ENCODE assay signal across 20 cellular contexts in genomic region chr2:99723632-99724031, GRCh38.
DNase-seq lines count a peak whose midpoint lies in the region; ATAC-seq, FAIRE-seq and TF ChIP-seq lines count a peak whose summit lies in the region.
"Had no signal": no experiment of that assay in that cellular context is flagged by ENCODE, and none has a peak within 500 bp of the region (broad histone marks: within the 10 kb centered on the region; RNA-seq: fewer than 3 reads in every experiment).

No MANE protein-coding gene starts in this region.

- no peak overlapping the region for H2AFZ ChIP-seq in GM12878 (ENCODE audit: control insufficient read depth, low read depth, low read length)
- H2AFZ ChIP-seq: GM23248 had no signal

- H4K20me1 ChIP-seq in GM12878 (ENCODE audit: control insufficient read depth, insufficient read depth): no peaks in the 10 kb centered on the region
- H4K20me1 ChIP-seq: BLaER1 had no signal

- no peak overlapping the region for H3K27ac ChIP-seq in HEK293 (ENCODE audit: extremely low read depth, low read depth, low read length)
- no peak overlapping the region for H3K27ac ChIP-seq in GM12878 (ENCODE audit: control insufficient read depth, insufficient read depth)
- H3K27ac ChIP-seq: BLaER1, C4-2B, GM23248 had no signal

- no peak overlapping the region for H3K4me2 ChIP-seq in GM12878 (ENCODE audit: control insufficient read depth, insufficient read depth)
- H3K4me2 ChIP-seq: BLaER1 had no signal

- intact Hi-C loops in GM12878 (cut with micrococcal nuclease; ENCODE audit: unreplicated experiment): no loop called here

- no peak overlapping the region for H3K4me3 Mint-ChIP-seq in naive B cell
- H3K4me3 Mint-ChIP-seq: CD4-positive, CD25-positive, alpha-beta regulatory T cell; CD8-positive, alpha-beta T cell had no signal

- CTCF ChIA-PET in HEK293 (lab: Yijun Ruan, JAX) (no interaction called here), GM12878 (lab: Yijun Ruan, JAX) (no interaction called here)

- H3K9me3 Mint-ChIP-seq in naive B cell: peaks cover 14 to 31% (median 26%) of the 10 kb centered on the region in 7 donors

- H3K9me3 ChIP-seq in HEK293 (ENCODE audit: control insufficient read depth, insufficient read depth, low read depth, low read length): no peaks in the 10 kb centered on the region
- H3K9me3 ChIP-seq in GM12878 (replicated peaks; ENCODE audit: control insufficient read depth, insufficient read depth, low read length): no peaks in the 10 kb centered on the region

- in situ Hi-C loops in GM12878 (cut with MboI): no loop called here

- WGBS in GM12878 (ENCODE audit: insufficient coverage, insufficient replicate concordance, low lambda C conversion rate, missing lambda C conversion rate): 67% methylated on average over 7 of the region's 7 CpGs

- ATAC-seq in GM12878: no peak
- ATAC-seq in naive B cell (ENCODE audit: low read depth in 2 of 2): no peak
- ATAC-seq in HG02885 (IDR thresholded peaks at IDR 0.05; ENCODE audit: poor library complexity, unreplicated experiment): no peak
- ATAC-seq: CD8-positive, alpha-beta T cell had no signal

- BruUV-seq in GM12878 (replicated peaks; lab: Mats Ljungman, UMichigan): no TSS peak

- POLR2A ChIA-PET in HEK293 (lab: Yijun Ruan, JAX): no interaction called here
- POLR2A ChIA-PET in GM12878 (lab: Charles Lee): no interaction called here

- RAD21 ChIA-PET in GM12878 (lab: Charles Lee; ENCODE audit: unreplicated experiment): no interaction called here

- H3K4me1 Mint-ChIP-seq in naive B cell: peaks cover 0 to 8% (median 0%) of the 10 kb centered on the region in 3 donors
- H3K4me1 Mint-ChIP-seq: CD4-positive, CD25-positive, alpha-beta regulatory T cell had no signal

- H3K36me3 Mint-ChIP-seq in naive B cell: peaks cover 29 to 60% of the 10 kb centered on the region in 2 donors

- no peaks in the 10 kb centered on the region for H3K27me3 ChIP-seq in GM12878 (replicated peaks in 1 of 2; ENCODE audit: control insufficient read depth in 2 of 2, insufficient read depth in 2 of 2, low read length in 1 of 2)
- H3K27me3 ChIP-seq: BLaER1 had no signal

- DNase-seq in GM12878 (ENCODE audit: low read depth, low spot score) (no peak), naive B cell (no peak), urothelium cell line (ENCODE audit: low spot score) (no peak), RPMI8226 (no peak)
- no peak for DNase-seq in NK-92 treated with Interleukin-12 subunit alpha and Interleukin-12 subunit beta, amount 100 ng/mL, for 24 hours (lab: John Stamatoyannopoulos, UW)
- DNase-seq: Caco-2; CD4-positive, CD25-positive, alpha-beta regulatory T cell; CD8-positive, alpha-beta T cell; DMS153; DND-41; H7; HCEC 1CT had no signal

- SMC1A ChIA-PET in GM12878 (lab: Charles Lee; ENCODE audit: uncharacterized antibody, unreplicated experiment): no interaction called here

- no peaks in the 10 kb centered on the region for H3K79me2 ChIP-seq in GM12878 (ENCODE audit: control insufficient read depth, insufficient read depth, low read length)

- no peak for TF ChIP-seq POLR2A in GM12878 (IDR thresholded peaks at IDR 0.05; ENCODE audit: low read depth, low read length)

- no peak for FAIRE-seq in GM12878 (lab: Jason Lieb, UNC)
- peak; percentile 44 for FAIRE-seq in urothelium cell line (lab: Jason Lieb, UNC)
- FAIRE-seq: G401.6, GM19239, H1 had no signal

- H3K36me3 ChIP-seq in HEK293 (ENCODE audit: control insufficient read depth in 2 of 2, insufficient read depth in 1 of 2, low read length in 2 of 2) (no peaks in the 10 kb centered on the region), GM12878 (ENCODE audit: control insufficient read depth in 2 of 2, insufficient read depth in 2 of 2, low read length in 1 of 2) (no peaks in the 10 kb centered on the region)

- TF ChIP-seq EP300 in GM12878 (IDR thresholded peaks at IDR 0.05; ENCODE audit: borderline replicate concordance in 1 of 2, control insufficient read depth in 1 of 2, low read depth in 2 of 2, low read length in 2 of 2): no peak

- no peak for TF ChIP-seq CTCF in HEK293 (tag by site-specific recombination; IDR thresholded peaks at IDR 0.05)
- no peak for TF ChIP-seq CTCF in GM12878 (IDR thresholded peaks at IDR 0.05 in 2 of 3, conservative IDR thresholded peaks at IDR 0.05 in 1 of 3; ENCODE audit: control insufficient read depth in 2 of 3, extremely low read depth in 1 of 3, insufficient read depth in 1 of 3, low read depth in 3 of 3, low read length in 3 of 3)

- H3K27ac Mint-ChIP-seq in naive B cell: peak overlapping the region in 4 of 6 donors; percentile 12 to 85 (median 59)
- H3K27ac Mint-ChIP-seq: CD4-positive, CD25-positive, alpha-beta regulatory T cell; CD8-positive, alpha-beta T cell had no signal

- no peak for TF ChIP-seq RAD21 in GM12878 (IDR thresholded peaks at IDR 0.05; ENCODE audit: insufficient read depth, low read depth, low read length)

- no peak overlapping the region for H3K9ac ChIP-seq in GM12878 (ENCODE audit: control insufficient read depth, insufficient read depth, low read length)
- H3K9ac ChIP-seq: BLaER1, GM23248 had no signal

- H3K27me3 Mint-ChIP-seq in naive B cell: no peaks in the 10 kb centered on the region
- H3K27me3 Mint-ChIP-seq: CD4-positive, CD25-positive, alpha-beta regulatory T cell had no signal

- H3K4me3 ChIP-seq in HEK293 (ENCODE audit: low read depth, low read length) (no peak overlapping the region), GM12878 (no peak overlapping the region)
- H3K4me3 ChIP-seq: BLaER1, GM23248 had no signal

- H3K4me1 ChIP-seq in HEK293 (ENCODE audit: control insufficient read depth, insufficient read depth, low read length) (no peaks in the 10 kb centered on the region), GM12878 (ENCODE audit: control insufficient read depth, insufficient read depth, low read length) (no peaks in the 10 kb centered on the region)
- H3K4me1 ChIP-seq: BLaER1, Caco-2 had no signal

TF ChIP-seq in HEK293, 187 proteins besides CTCF, POLR2A, EP300 and RAD21:
- TF ChIP-seq ZFP37 (tag by site-specific recombination; IDR thresholded peaks at IDR 0.05) (no peak), ZNF548 (tag by site-specific recombination; IDR thresholded peaks at IDR 0.05) (0 out of 2 replicates have a peak, but pooled peaks have one; percentile 25)

TF ChIP-seq in GM12878, 131 proteins besides CTCF, POLR2A, EP300 and RAD21:
- no peak for TF ChIP-seq ZZZ3 (IDR thresholded peaks at IDR 0.05; ENCODE audit: control insufficient read depth, insufficient read length, low read depth)
- TF ChIP-seq ATF7 (IDR thresholded peaks at IDR 0.05; ENCODE audit: low read depth): peak; percentile 30; the same call in 1 of the 2 replicates
